15 cellular contexts compared by ENCODE assay signal in the genomic region with DNA sequence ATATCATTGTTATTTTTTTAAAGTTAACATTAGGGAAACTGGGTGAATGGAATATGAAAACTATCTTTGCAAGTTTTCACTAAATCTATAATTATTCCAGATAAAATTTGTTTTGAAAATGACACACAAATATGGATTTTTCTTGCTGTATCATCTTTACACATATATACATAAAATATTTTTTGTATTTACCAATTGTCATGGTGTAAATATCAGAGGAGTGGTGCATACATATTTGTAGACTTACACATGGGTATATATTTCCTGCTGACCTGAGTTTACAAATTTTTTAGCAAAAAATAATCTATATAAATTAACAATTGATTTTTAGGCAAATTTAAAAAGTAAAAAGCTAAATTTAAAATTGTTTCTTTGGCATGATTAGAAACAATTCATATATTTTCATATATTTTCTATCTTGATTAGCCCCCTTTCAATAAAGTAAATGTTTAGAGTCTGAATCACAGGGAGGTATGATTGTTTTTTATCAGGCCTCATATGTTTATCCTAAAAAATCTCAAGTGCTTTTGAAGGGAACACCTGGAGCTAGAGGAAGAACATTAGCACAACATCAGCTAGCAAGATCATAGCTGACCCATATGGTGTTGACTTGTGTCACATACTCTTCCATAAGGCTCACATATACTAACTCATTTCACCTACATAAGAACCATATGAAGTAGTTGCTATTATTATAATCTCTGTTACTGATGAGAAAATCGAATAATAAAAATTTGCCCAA.
DNase-seq lines count a peak whose midpoint lies in the region; FAIRE-seq and TF ChIP-seq lines count a peak whose summit lies in the region.
"Had no signal": no experiment of that assay in that cellular context is flagged by ENCODE, and none has a peak within 500 bp of the region (broad histone marks: within the 10 kb centered on the region; RNA-seq: fewer than 3 reads in every experiment).

No MANE protein-coding gene starts in this region.

- no peak for TF ChIP-seq EP300 in H1 (IDR thresholded peaks at IDR 0.05; ENCODE audit: borderline replicate concordance in 1 of 2, low read depth in 2 of 2, low read length in 2 of 2)

- 87% methylated on average over 1 of the region's 1 CpG; no CpG with 5 or more reads in 1 of the 2 experiments for WGBS in H1 (ENCODE audit: extremely low coverage in 1 of 2, insufficient coverage in 1 of 2, insufficient read length in 1 of 2, insufficient replicate concordance in 2 of 2, low coverage in 1 of 2, low lambda C conversion rate in 2 of 2, missing lambda C conversion rate in 1 of 2), 2 experiments

- no peak overlapping the region for H3K23ac ChIP-seq in H1 (ENCODE audit: insufficient read length)

- H3K79me1 ChIP-seq in H1 (ENCODE audit: low read depth, low read length), result no peaks in the 10 kb centered on the region

- POLR2A ChIA-PET in H1 (lab: Charles Lee; ENCODE audit: partially characterized antibody), result no interaction called here

- no peaks in the 10 kb centered on the region for H3K23me2 ChIP-seq in H1 (ENCODE audit: low read depth, low read length)

- CTCF ChIA-PET in H1 (lab: Charles Lee; ENCODE audit: partially characterized antibody), result interaction anchor here (0.5 to 1.7 kb wide), 3 partner anchors 8 to 478 kb away, joined by 3 read pairs; no protein-coding TSS in a partner anchor

- TF ChIP-seq RAD21 in H1 (IDR thresholded peaks at IDR 0.05 in 1 of 2, conservative IDR thresholded peaks at IDR 0.05 in 1 of 2; ENCODE audit: low read depth in 2 of 2, low read length in 2 of 2), result no peak

- H3K18ac ChIP-seq in H1 (ENCODE audit: extremely low read depth, low read length), result no peak overlapping the region; the same call in 1 of the 2 replicates

- H4K5ac ChIP-seq in H1 (ENCODE audit: insufficient read length, low read depth, low read length), result peak overlapping the region; percentile 33

- peak overlapping the region; percentile 17; the same call in 1 of the 2 replicates for H2BK20ac ChIP-seq in H1 (ENCODE audit: low read length)

- no peak overlapping the region for H2BK12ac ChIP-seq in H1 (ENCODE audit: low read depth, low read length)

- peak; percentile 17 for DNase-seq in ELR (ENCODE audit: low read depth)
- DNase-seq in NCI-H2171 treated with DMSO at 0.1 percent for 48 hours (lab: John Stamatoyannopoulos, UW), result peak; percentile 93
- no peak for DNase-seq in H1 (ENCODE audit: low read depth in 1 of 2, low spot score in 2 of 2)
- DNase-seq in dorsolateral prefrontal cortex, result no peak
- DNase-seq in NCI-H82 treated with DMSO at 0.1 percent for 48 hours (lab: John Stamatoyannopoulos, UW; ENCODE audit: unreplicated experiment), result no peak
- no peak for DNase-seq in NCI-H2227 treated with DMSO at 0.1 percent for 48 hours (lab: John Stamatoyannopoulos, UW)
- DNase-seq: CD8-positive, alpha-beta memory T cell; NCI-H1436 treated with DMSO at 0.1 percent for 48 hours; NCI-H2107; NCI-H526 treated with DMSO at 0.1 percent for 48 hours; SJCRH30 had no signal

- H3K27ac ChIP-seq in H1 (ENCODE audit: low read depth, low read length) (no peak overlapping the region; the same call in 1 of the 2 replicates), dorsolateral prefrontal cortex (no peak overlapping the region)
- H3K27ac ChIP-seq: BLaER1, RWPE1, SJCRH30 had no signal

- H2BK120ac ChIP-seq in H1 (replicated peaks; ENCODE audit: low read depth, low read length), result no peak overlapping the region

- H3K9me3 ChIP-seq in H1 (ENCODE audit: insufficient read depth in 2 of 2, low read depth in 1 of 2, low read length in 1 of 2), result peaks cover 0 to 5% of the 10 kb centered on the region in 2 experiments; a peak in 2 of 4 replicates
- H3K9me3 ChIP-seq: HAP-1, SJCRH30 had no signal

- H3K4me2 ChIP-seq in H1 (ENCODE audit: insufficient read depth in 1 of 2, low read depth in 2 of 2, low read length in 2 of 2), result peak overlapping the region in 1 of 2 experiments; percentile 24; a peak in 1 of 4 replicates
- H3K4me2 ChIP-seq: BLaER1 had no signal

- no peak overlapping the region for H3K9ac ChIP-seq in H1 (replicated peaks in 1 of 4; ENCODE audit: extremely low read depth in 1 of 4, low read depth in 3 of 4, low read length in 3 of 4)
- H3K9ac ChIP-seq: BLaER1 had no signal

- no peak overlapping the region for H4K8ac ChIP-seq in H1 (ENCODE audit: extremely low read depth, insufficient read depth, low read length)

- H2BK5ac ChIP-seq in H1 (ENCODE audit: low read depth, low read length), result peak overlapping the region; percentile 28; the same call in 1 of the 2 replicates

- H3K27me3 ChIP-seq in H1 (replicated peaks in 1 of 4; ENCODE audit: control insufficient read depth in 3 of 4, extremely low read depth in 1 of 4, insufficient read depth in 3 of 4, low read length in 3 of 4) (peaks cover 0 to 1% (median 0%) of the 10 kb centered on the region in 4 experiments; a peak in 1 of 7 replicates), dorsolateral prefrontal cortex (no peaks in the 10 kb centered on the region)
- H3K27me3 ChIP-seq: BLaER1, SJCRH30 had no signal

- no peak overlapping the region for H3K4ac ChIP-seq in H1 (replicated peaks; ENCODE audit: insufficient read length, low read depth, low read length)

- no peak overlapping the region for H3K56ac ChIP-seq in H1 (replicated peaks; ENCODE audit: insufficient read length, low read depth, low read length)

- no peak overlapping the region for H2BK15ac ChIP-seq in H1 (ENCODE audit: low read length)

- H3K4me3 ChIP-seq in H1 (ENCODE audit: extremely low read depth in 1 of 4, insufficient read depth in 2 of 4, low read depth in 3 of 4, low read length in 4 of 4) (no peak overlapping the region), dorsolateral prefrontal cortex (no peak overlapping the region)
- H3K4me3 ChIP-seq: BLaER1, HAP-1, SJCRH30 had no signal

- H2AK5ac ChIP-seq in H1 (ENCODE audit: low read depth, low read length), result no peak overlapping the region

- H3K36me3 ChIP-seq in H1 (ENCODE audit: control insufficient read depth in 2 of 4, insufficient read depth in 4 of 4, low read length in 3 of 4), result peaks cover 0 to 2% (median 0%) of the 10 kb centered on the region in 4 experiments; a peak in 3 of 8 replicates
- H3K36me3 ChIP-seq: BLaER1, HAP-1, SJCRH30 had no signal

- intact Hi-C loops in dorsolateral prefrontal cortex (cut with DNase I), result no loop called here

- no peak for TF ChIP-seq POLR2A in H1 (IDR thresholded peaks at IDR 0.05; ENCODE audit: control extremely low read depth in 1 of 2, low read depth in 2 of 2, low read length in 2 of 2)

- no peak overlapping the region for H2AFZ ChIP-seq in H1 (ENCODE audit: low read length)

- TF ChIP-seq CTCF in H1 (IDR thresholded peaks at IDR 0.05; ENCODE audit: control extremely low read depth in 1 of 3, insufficient read depth in 1 of 3, low read depth in 1 of 3, low read length in 3 of 3) (no peak), dorsolateral prefrontal cortex (IDR thresholded peaks at IDR 0.05 in 54 of 56, conservative IDR thresholded peaks at IDR 0.05 in 2 of 56; ENCODE audit: low read depth in 1 of 56, partially characterized antibody in 56 of 56) (no peak)

- H3K79me2 ChIP-seq in H1 (ENCODE audit: control insufficient read depth in 1 of 2, insufficient read depth in 2 of 2, low read length in 2 of 2), result no peaks in the 10 kb centered on the region

- FAIRE-seq in A204.1 (lab: Jason Lieb, UNC) (peak; percentile 3), H1 (lab: Jason Lieb, UNC) (no peak)

- no peaks in the 10 kb centered on the region for H4K20me1 ChIP-seq in H1 (replicated peaks in 1 of 2; ENCODE audit: control insufficient read depth in 1 of 2, insufficient read depth in 2 of 2, low read length in 2 of 2)
- H4K20me1 ChIP-seq: BLaER1 had no signal

- peaks cover 0 to 8% (median 3%) of the 10 kb centered on the region in 4 experiments; a peak in 3 of 7 replicates for H3K4me1 ChIP-seq in H1 (replicated peaks in 1 of 4; ENCODE audit: control insufficient read depth in 3 of 4, insufficient read depth in 4 of 4, low read length in 3 of 4)
- H3K4me1 ChIP-seq: HAP-1 had no signal

- H4K91ac ChIP-seq in H1 (replicated peaks; ENCODE audit: insufficient read length, low read length), result peak overlapping the region; percentile 61

- no peak overlapping the region for H3K14ac ChIP-seq in H1 (ENCODE audit: insufficient read length)

TF ChIP-seq in H1, 55 proteins besides CTCF, POLR2A, EP300 and RAD21:
- TF ChIP-seq JUN (IDR thresholded peaks at IDR 0.05; ENCODE audit: low read depth, low read length), result no peak
- TF ChIP-seq MAFK (IDR thresholded peaks at IDR 0.05; ENCODE audit: low read depth, low read length), result no peak

Comparison
In these comparisons a context has a peak if more than half of its experiments do, and no peak if none do; other contexts are left out.
1. DNase-seq: peak in ELR (single experiment) and NCI-H2171 treated with DMSO at 0.1 percent for 48 hours (single experiment); none in H1 (0 of 2), dorsolateral prefrontal cortex (0 of 10), NCI-H82 treated with DMSO at 0.1 percent for 48 hours (single experiment) and NCI-H2227 treated with DMSO at 0.1 percent for 48 hours (single experiment).